ENCODE assay signal across 9 cellular contexts in genomic region chr16:31472559-31473203, GRCh38. TPM values are rescaled to one million over a fixed set of nuclear protein-coding genes. Genes with fewer than 3 reads are reported as not detected.
DNase-seq lines count a peak whose midpoint lies in the region; ATAC-seq and FAIRE-seq lines count a peak whose summit lies in the region.
"Had no signal": no experiment of that assay in that cellular context is flagged by ENCODE, and none has a peak within 500 bp of the region (broad histone marks: within the 10 kb centered on the region; RNA-seq: fewer than 3 reads in every experiment).

No MANE protein-coding gene starts in this region.

- H3K4me1 ChIP-seq in BLaER1 (peaks cover 73% of the 10 kb centered on the region), neuron (ENCODE audit: insufficient read depth, low read length) (peaks cover 7% of the 10 kb centered on the region)

- peak overlapping the region; percentile 74 for H3K27ac ChIP-seq in BLaER1

- peak overlapping the region; percentile 70 for H3K4me3 ChIP-seq in BLaER1
- H3K4me3 ChIP-seq in neuron (ENCODE audit: low read length), result peak overlapping the region; percentile 61

- H3K36me3 ChIP-seq in BLaER1 (0 out of 2 replicates have a peak, but pooled peaks cover 4% of the 10 kb centered on the region), neuron (ENCODE audit: insufficient read depth, low read length) (peaks cover 5% of the 10 kb centered on the region)

- no peaks in the 10 kb centered on the region for H3K9me3 ChIP-seq in BLaER1
- no peaks in the 10 kb centered on the region for H3K9me3 ChIP-seq in neuron (ENCODE audit: low read length)

- FAIRE-seq in frontal cortex (lab: Jason Lieb, UNC), result no peak

- H2AFZ ChIP-seq in neuron (ENCODE audit: low read depth, low read length), result peak overlapping the region; percentile 83

- peak overlapping the region; percentile 93 for H3K4me2 ChIP-seq in BLaER1

- H3K9ac ChIP-seq in BLaER1, result peak overlapping the region; percentile 79

- no peaks in the 10 kb centered on the region for H3K27me3 ChIP-seq in BLaER1
- H3K27me3 ChIP-seq in neuron (ENCODE audit: insufficient read depth, low read length), result no peaks in the 10 kb centered on the region

- DNase-seq in GOT3 (lab: John Stamatoyannopoulos, UW), result peak; percentile 63
- peak; percentile 90 for DNase-seq in NCI-H345 (lab: John Stamatoyannopoulos, UW)
- DNase-seq in activated naive CD4-positive, alpha-beta T cell treated with anti-CD3 and anti-CD28 coated beads, Interleukin-2, amount 50 U/mL, for 16 hours, result peak; percentile 33
- DNase-seq in frontal cortex (ENCODE audit: low spot score in 2 of 2), result peak; percentile 63 to 77

- no peaks in the 10 kb centered on the region for H4K20me1 ChIP-seq in BLaER1

- no peak for ATAC-seq in GM19328 (IDR thresholded peaks at IDR 0.05; ENCODE audit: unreplicated experiment)
- ATAC-seq in GM19035 (IDR thresholded peaks at IDR 0.05; ENCODE audit: unreplicated experiment), result no peak

RNA-seq across cellular contexts. Expression of gene TGFB1I1, which starts 0.7 kb away (rescaled TPM):
- total RNA-seq in frontal cortex, result 1.2 TPM

RNA-seq across cellular contexts. Expression of gene SLC5A2, which starts 10.2 kb away (rescaled TPM):
- total RNA-seq in frontal cortex, result 1.2 TPM
- total RNA-seq: NCI-H460 had no signal

RNA-seq across cellular contexts. Expression of gene ARMC5, which starts 13.4 kb away (rescaled TPM):
- total RNA-seq in frontal cortex, result 10.6 TPM

RNA-seq across cellular contexts. Expression of gene ZNF843, which starts 30.1 kb away (rescaled TPM):
- 0.41 TPM for total RNA-seq in frontal cortex

RNA-seq across cellular contexts. Expression of gene RUSF1, which starts 35.5 kb away (rescaled TPM):
- 26.9 TPM for total RNA-seq in frontal cortex

Comparison
In these comparisons a context has a peak if more than half of its experiments do, and no peak if none do; other contexts are left out.
1. DNase-seq: peak in every context shown above with its lines; median percentile 90 in NCI-H345; 70 in frontal cortex; 63 in GOT3; 33 in activated naive CD4-positive, alpha-beta T cell treated with anti-CD3 and anti-CD28 coated beads, Interleukin-2, amount 50 U/mL, for 16 hours.